Comparison of ENCODE assay signal across 16 cellular contexts in the genomic region with DNA sequence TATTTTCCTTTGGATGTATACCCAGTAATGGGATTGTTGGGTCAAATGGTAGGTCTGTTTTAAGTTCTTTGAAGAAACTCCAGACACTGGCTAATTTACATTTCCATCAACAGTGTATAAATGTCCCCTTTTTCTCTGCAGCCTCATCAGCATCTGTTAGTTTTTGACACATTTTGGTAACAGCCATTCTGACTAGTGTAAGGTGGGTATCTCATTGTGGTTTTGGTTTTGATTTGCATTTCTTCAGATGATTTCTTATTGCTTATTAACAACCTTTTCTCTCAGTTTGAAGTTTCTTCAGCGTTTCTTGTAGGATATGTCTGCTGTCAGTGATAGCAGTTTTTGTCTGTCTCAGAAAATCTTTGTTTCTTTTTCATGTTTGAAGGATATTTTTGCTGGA. TPM values are rescaled to one million over a fixed set of nuclear protein-coding genes. Genes with fewer than 3 reads are reported as not detected.
DNase-seq lines count a peak whose midpoint lies in the region; ATAC-seq lines count a peak whose summit lies in the region.
"Had no signal": no experiment of that assay in that cellular context is flagged by ENCODE, and none has a peak within 500 bp of the region (broad histone marks: within the 10 kb centered on the region; RNA-seq: fewer than 3 reads in every experiment).

No MANE protein-coding gene starts in this region.

- H3K9me3 Mint-ChIP-seq in activated T-helper 17 cell treated with anti-CD3 and anti-CD28 coated beads, Interleukin-2, amount 50 U/mL, for 72 hours: peaks cover 3% of the 10 kb centered on the region

- intact Hi-C loops in left cardiac atrium (cut with DNase I): no loop called here

- ATAC-seq in GM18858 (IDR thresholded peaks at IDR 0.05; ENCODE audit: unreplicated experiment) (peak; percentile 72), GM19467 (IDR thresholded peaks at IDR 0.05; ENCODE audit: unreplicated experiment) (peak; percentile 67), HG03060 (IDR thresholded peaks at IDR 0.05; ENCODE audit: low read depth, unreplicated experiment) (peak; percentile 52), left cardiac atrium (no peak)
- ATAC-seq in activated T-helper 17 cell treated with anti-CD3 and anti-CD28 coated beads, Interleukin-2, amount 50 U/mL, for 72 hours (replicated peaks): peak; percentile 87
- ATAC-seq: stimulated activated memory B cell treated with anti-CD40 and anti-IgM and Interleukin-4, amounts not matched to agents 10 μg/mL and 1 μg/mL and 100 μg/mL, for 72 hours had no signal

- peaks cover 31% of the 10 kb centered on the region for H3K4me1 Mint-ChIP-seq in activated T-helper 17 cell treated with anti-CD3 and anti-CD28 coated beads, Interleukin-2, amount 50 U/mL, for 72 hours

- no peaks in the 10 kb centered on the region for H3K27me3 Mint-ChIP-seq in activated T-helper 17 cell treated with anti-CD3 and anti-CD28 coated beads, Interleukin-2, amount 50 U/mL, for 72 hours
- H3K27me3 Mint-ChIP-seq: memory B cell; stimulated activated memory B cell treated with anti-CD40 and anti-IgM and Interleukin-4, amounts not matched to agents 10 μg/mL and 1 μg/mL and 100 μg/mL, for 72 hours had no signal

- DNase-seq in amygdala (lab: John Stamatoyannopoulos, UW) (no peak), HCEC 1CT (no peak), left cardiac atrium (no peak)
- DNase-seq: activated naive CD4-positive, alpha-beta T cell treated with anti-CD3 and anti-CD28 coated beads, Interleukin-2, amount 50 U/mL, for 16 hours; DMS79 treated with DMSO at 0.1 percent for 48 hours; effector CD8-positive, alpha-beta T cell; NCI-H1048; NCI-H345; stimulated activated CD4-positive, alpha-beta T cell treated with anti-CD3 and anti-CD28 coated beads, Interleukin-4, amount 100 ng/mL, for 4 hours; uterus had no signal

- H3K4me3 Mint-ChIP-seq in activated T-helper 17 cell treated with anti-CD3 and anti-CD28 coated beads, Interleukin-2, amount 50 U/mL, for 72 hours: peak overlapping the region; percentile 29
- H3K4me3 Mint-ChIP-seq: memory B cell; stimulated activated memory B cell treated with anti-CD40 and anti-IgM and Interleukin-4, amounts not matched to agents 10 μg/mL and 1 μg/mL and 100 μg/mL, for 72 hours had no signal

- peaks cover 14% of the 10 kb centered on the region for H3K36me3 Mint-ChIP-seq in activated T-helper 17 cell treated with anti-CD3 and anti-CD28 coated beads, Interleukin-2, amount 50 U/mL, for 72 hours (ENCODE audit: low read depth)

- H3K27ac Mint-ChIP-seq in activated T-helper 17 cell treated with anti-CD3 and anti-CD28 coated beads, Interleukin-2, amount 50 U/mL, for 72 hours: peak overlapping the region; percentile 65
- H3K27ac Mint-ChIP-seq: memory B cell; stimulated activated memory B cell treated with anti-CD40 and anti-IgM and Interleukin-4, amounts not matched to agents 10 μg/mL and 1 μg/mL and 100 μg/mL, for 72 hours had no signal

RNA-seq across cellular contexts. Expression of gene GALK2, which starts 15.4 kb away (rescaled TPM):
- 10 to 100 TPM; 33.8 to 37.8 TPM for total RNA-seq in activated T-helper 17 cell treated with anti-CD3 and anti-CD28 coated beads, Interleukin-2, amount 50 U/mL, for 72 hours
- total RNA-seq in left cardiac atrium: 10 to 100 TPM; 30.1 to 32.1 TPM

RNA-seq across cellular contexts. Expression of gene COPS2, which starts 30.1 kb away (rescaled TPM):
- total RNA-seq in activated T-helper 17 cell treated with anti-CD3 and anti-CD28 coated beads, Interleukin-2, amount 50 U/mL, for 72 hours: 10 to 100 TPM; 66.1 to 86.2 TPM
- total RNA-seq in left cardiac atrium: 10 to 100 TPM; 60.3 to 70.9 TPM

Comparison
In these comparisons a context has a peak if more than half of its experiments do, and no peak if none do; other contexts are left out.
1. ATAC-seq: peak in GM18858 (single experiment), GM19467 (single experiment), HG03060 (single experiment) and activated T-helper 17 cell treated with anti-CD3 and anti-CD28 coated beads, Interleukin-2, amount 50 U/mL, for 72 hours (single experiment); none in left cardiac atrium (0 of 2).